20 cellular contexts compared by ENCODE assay signal in the genomic region with DNA sequence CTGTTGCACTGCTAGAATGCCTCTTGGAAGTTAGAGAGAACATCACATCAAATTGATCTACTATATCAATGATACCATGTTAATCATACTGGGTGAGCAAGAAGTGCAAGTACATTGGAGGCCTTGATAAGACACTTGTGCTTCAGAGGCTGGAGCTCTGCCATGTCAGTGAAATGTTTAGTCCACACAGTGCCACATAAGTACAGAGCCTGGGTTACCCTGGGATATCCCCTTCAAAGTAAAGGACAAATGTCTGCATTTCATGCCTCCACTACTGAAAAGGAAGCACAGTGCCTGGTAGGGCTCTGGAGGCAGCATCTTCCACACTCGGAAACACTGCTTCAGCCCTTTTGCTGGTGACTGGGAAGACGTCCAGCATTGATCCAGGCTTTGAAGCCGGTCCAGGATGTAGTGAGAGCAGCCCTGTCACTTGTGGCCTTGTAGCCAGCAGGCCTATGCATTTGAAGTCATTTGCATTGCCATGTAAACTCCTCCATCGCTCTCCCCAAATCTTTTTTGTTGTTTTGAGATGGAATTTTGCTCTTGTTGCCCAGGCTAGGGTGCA. TPM values are rescaled to one million over a fixed set of nuclear protein-coding genes. Genes with fewer than 3 reads are reported as not detected.
DNase-seq lines count a peak whose midpoint lies in the region; ATAC-seq and TF ChIP-seq lines count a peak whose summit lies in the region.
"Had no signal": no experiment of that assay in that cellular context is flagged by ENCODE, and none has a peak within 500 bp of the region (broad histone marks: within the 10 kb centered on the region; RNA-seq: fewer than 3 reads in every experiment).

No MANE protein-coding gene starts in this region.

- no peaks in the 10 kb centered on the region for H4K20me1 ChIP-seq in IMR-90 (ENCODE audit: insufficient read depth, low read length)

- H3K18ac ChIP-seq in IMR-90 (ENCODE audit: low read depth, low read length) (no peak overlapping the region), neuronal stem cell (ENCODE audit: low read length) (no peak overlapping the region)

- H2AK9ac ChIP-seq in IMR-90 (replicated peaks; ENCODE audit: low read depth, low read length, poor library complexity) = no peak overlapping the region

- intact Hi-C loops in IMR-90 (cut with micrococcal nuclease) (no loop called here), dorsolateral prefrontal cortex (cut with DNase I) (loop anchor here in 1 of 2 donors (5.0 kb wide), 1 partner anchor 34 kb away; the partner anchor contains the start of gene SLK)

- H2AK5ac ChIP-seq in IMR-90 (ENCODE audit: low read depth, low read length) (no peak overlapping the region), neuronal stem cell (ENCODE audit: low read depth, low read length) (no peak overlapping the region)

- H2BK120ac ChIP-seq in IMR-90 (ENCODE audit: low read depth, low read length) (no peak overlapping the region), neuronal stem cell (ENCODE audit: low read depth, low read length) (no peak overlapping the region)

- H3K79me1 ChIP-seq in IMR-90 (ENCODE audit: low read depth in 1 of 2, low read length in 2 of 2) (no peaks in the 10 kb centered on the region), neuronal stem cell (ENCODE audit: low read depth, low read length) (no peaks in the 10 kb centered on the region)

- BruUV-seq in IMR-90 (replicated peaks; lab: Mats Ljungman, UMichigan) = no TSS peak

- no peak overlapping the region for H2BK5ac ChIP-seq in IMR-90 (ENCODE audit: low read depth, low read length, poor library complexity, severe bottlenecking)
- no peak overlapping the region for H2BK5ac ChIP-seq in neuronal stem cell (ENCODE audit: low read length)

- H3K27me3 ChIP-seq in IMR-90 (ENCODE audit: control insufficient read depth, insufficient read depth, low read length) (peaks cover 13% of the 10 kb centered on the region), dorsolateral prefrontal cortex (no peaks in the 10 kb centered on the region), neuronal stem cell (ENCODE audit: control insufficient read depth in 3 of 3, insufficient read depth in 3 of 3, low read depth in 1 of 3, low read length in 3 of 3) (peaks cover 0 to 12% (median 0%) of the 10 kb centered on the region in 3 experiments)
- H3K27me3 ChIP-seq: esophagus muscularis mucosa, heart left ventricle, vagina had no signal

- H3K4me3 ChIP-seq in IMR-90 (ENCODE audit: insufficient read depth, low read depth, low read length) (no peak overlapping the region), dorsolateral prefrontal cortex (no peak overlapping the region), neuronal stem cell (ENCODE audit: low read length in 2 of 2) (no peak overlapping the region)
- H3K4me3 ChIP-seq: esophagus muscularis mucosa, HAP-1, heart left ventricle, vagina had no signal

- H3K56ac ChIP-seq in IMR-90 (ENCODE audit: extremely low read depth, insufficient read depth, low read length) = no peak overlapping the region

- H2AFZ ChIP-seq in IMR-90 (replicated peaks; ENCODE audit: low read length, poor library complexity) (no peak overlapping the region), neuronal stem cell (ENCODE audit: low read length) (peak overlapping the region; percentile 18)

- H4K91ac ChIP-seq in IMR-90 (ENCODE audit: insufficient read depth, low read depth, low read length) = no peak overlapping the region
- H4K91ac ChIP-seq in neuronal stem cell (ENCODE audit: low read depth, low read length, poor library complexity) = no peak overlapping the region

- dilution Hi-C loops in IMR-90 (cut with HindIII; ENCODE audit: low sequenced_read_pairs, unreplicated experiment) = no loop called here

- H3K14ac ChIP-seq in IMR-90 (replicated peaks; ENCODE audit: low read depth, low read length) (no peak overlapping the region), neuronal stem cell (ENCODE audit: low read length) (no peak overlapping the region)

- H4K5ac ChIP-seq in IMR-90 (ENCODE audit: low read depth, low read length) = no peak overlapping the region

- H2BK20ac ChIP-seq in IMR-90 (ENCODE audit: low read depth, low read length) = no peak overlapping the region

- H3K9ac ChIP-seq in IMR-90 (ENCODE audit: low read depth, low read length) (no peak overlapping the region), neuronal stem cell (ENCODE audit: low read depth, low read length, poor library complexity) (no peak overlapping the region)

- POLR2A ChIA-PET in IMR-90 (lab: Charles Lee; ENCODE audit: unreplicated experiment) = interaction anchor here (0.8 kb wide), 1 partner anchor 25 kb away, joined by 3 read pairs; no protein-coding TSS in a partner anchor

- H4K8ac ChIP-seq in IMR-90 (ENCODE audit: low read depth in 2 of 2, low read length in 2 of 2) (no peak overlapping the region), neuronal stem cell (ENCODE audit: low read depth, low read length) (no peak overlapping the region)

- DNase-seq in AG08395 (ENCODE audit: low spot score) (peak; percentile 4), IMR-90 (no peak), dorsolateral prefrontal cortex (peak; percentile 53 to 86 (median 72)), neuronal stem cell (ENCODE audit: low spot score) (no peak), NCI-H526 treated with DMSO at 0.1 percent for 48 hours (lab: John Stamatoyannopoulos, UW) (no peak), GM13976 (ENCODE audit: low spot score) (no peak)
- DNase-seq: activated CD4-positive, alpha-beta memory T cell treated with anti-CD3 and anti-CD28 coated beads for 36 hours; activated T-cell treated with anti-CD3 and anti-CD28 coated beads, Interleukin-2, amount 50 U/mL, for 1 hour; EL; heart left ventricle; MM.1S; NCI-H187 treated with DMSO at 0.1 percent for 48 hours; stimulated activated CD4-positive, alpha-beta T cell treated with anti-CD3 and anti-CD28 coated beads, Interleukin-2, amount 100 ng/mL, for 24 hours; T-helper 1 cell had no signal

- H3K27ac ChIP-seq in IMR-90 (ENCODE audit: insufficient read depth, low read length) = no peak overlapping the region
- peak overlapping the region in 52 of 59 donors; percentile 0 to 83 (median 62) for H3K27ac ChIP-seq in dorsolateral prefrontal cortex
- no peak overlapping the region for H3K27ac ChIP-seq in neuronal stem cell (replicated peaks; ENCODE audit: low read length)
- H3K27ac ChIP-seq: esophagus muscularis mucosa, heart left ventricle, vagina had no signal

- H3K23ac ChIP-seq in IMR-90 (ENCODE audit: low read depth, low read length) (no peak overlapping the region), neuronal stem cell (ENCODE audit: low read depth, low read length, poor library complexity) (no peak overlapping the region)

- no peaks in the 10 kb centered on the region for H3K9me3 ChIP-seq in IMR-90 (ENCODE audit: control insufficient read depth, insufficient read depth, low read length)
- no peaks in the 10 kb centered on the region for H3K9me3 ChIP-seq in neuronal stem cell (replicated peaks in 1 of 2; ENCODE audit: control insufficient read depth in 2 of 2, insufficient read depth in 1 of 2, low read depth in 1 of 2, low read length in 2 of 2)
- H3K9me3 ChIP-seq: esophagus muscularis mucosa, HAP-1, heart left ventricle, vagina had no signal

- WGBS in IMR-90 (ENCODE audit: extremely low coverage in 2 of 2, insufficient read length in 1 of 2), 2 experiments = 8% methylated on average over 2 of the region's 4 CpGs; no CpG with 5 or more reads in 1 of the 2 experiments
- WGBS in neuronal stem cell (ENCODE audit: extremely low coverage in 2 of 2, insufficient read length in 2 of 2, insufficient replicate concordance in 1 of 2), 2 donors = no CpG with 5 or more reads among the region's 4 CpGs

- ATAC-seq in IMR-90 (ENCODE audit: low read depth) (peak; percentile 29; the same call in 1 of the 2 replicates), GM21717 (IDR thresholded peaks at IDR 0.05; ENCODE audit: unreplicated experiment) (no peak), HG02884 (IDR thresholded peaks at IDR 0.05; ENCODE audit: unreplicated experiment) (no peak)
- ATAC-seq: activated naive CD4-positive, alpha-beta T cell treated with anti-CD3 and anti-CD28 coated beads, Interleukin-2, amount 50 U/mL, for 72 hours had no signal

- H3K4me1 ChIP-seq in IMR-90 (ENCODE audit: control insufficient read depth, insufficient read depth, low read length) = no peaks in the 10 kb centered on the region
- H3K4me1 ChIP-seq in neuronal stem cell (ENCODE audit: control insufficient read depth in 2 of 2, insufficient read depth in 1 of 2, low read depth in 1 of 2, low read length in 2 of 2) = no peaks in the 10 kb centered on the region
- H3K4me1 ChIP-seq: esophagus muscularis mucosa, vagina had no signal

- TF ChIP-seq CTCF in IMR-90 (conservative IDR thresholded peaks at IDR 0.05; ENCODE audit: low read depth, low read length) (no peak), dorsolateral prefrontal cortex (IDR thresholded peaks at IDR 0.05 in 54 of 56, conservative IDR thresholded peaks at IDR 0.05 in 2 of 56; ENCODE audit: low read depth in 1 of 56, partially characterized antibody in 56 of 56) (peak in 18 of 56 donors; percentile 4 to 32 (median 22)), GM13976 (IDR thresholded peaks at IDR 0.05; ENCODE audit: borderline replicate concordance, control extremely low read depth, extremely low read depth, insufficient read depth, missing control alignments) (no peak)

- CTCF ChIA-PET in IMR-90 (lab: Yijun Ruan, JAX) = no interaction called here

- H2BK12ac ChIP-seq in neuronal stem cell (ENCODE audit: low read length) = no peak overlapping the region

- no peaks in the 10 kb centered on the region for H3K9me1 ChIP-seq in IMR-90 (ENCODE audit: insufficient read depth, low read length)

- H3K36me3 ChIP-seq in IMR-90 (ENCODE audit: control insufficient read depth, insufficient read depth, low read length) (no peaks in the 10 kb centered on the region), neuronal stem cell (replicated peaks in 1 of 2; ENCODE audit: control insufficient read depth in 2 of 2, insufficient read depth in 2 of 2, low read length in 2 of 2) (no peaks in the 10 kb centered on the region)
- H3K36me3 ChIP-seq: esophagus muscularis mucosa, HAP-1, heart left ventricle, vagina had no signal

- H3K4me2 ChIP-seq in IMR-90 (ENCODE audit: low read depth, low read length) (no peak overlapping the region), neuronal stem cell (ENCODE audit: insufficient read depth, low read length, poor library complexity, severe bottlenecking) (no peak overlapping the region)

- H2BK15ac ChIP-seq in IMR-90 (ENCODE audit: low read depth, low read length) (no peak overlapping the region; the same call in 2 of the 3 replicates), neuronal stem cell (ENCODE audit: low read length) (no peak overlapping the region)

- TF ChIP-seq POLR2A in IMR-90 (IDR thresholded peaks at IDR 0.05; ENCODE audit: low read depth, low read length) = no peak

- in situ Hi-C loops in IMR-90 (cut with MboI; ENCODE audit: low sequenced_read_pairs) = no loop called here
- in situ Hi-C loops in GM13976 (cut with MboI; ENCODE audit: low sequenced_read_pairs, unreplicated experiment) = no loop called here

- H3K4ac ChIP-seq in IMR-90 (ENCODE audit: low read depth, low read length) = no peak overlapping the region
- no peak overlapping the region for H3K4ac ChIP-seq in neuronal stem cell (ENCODE audit: low read length)

- TF ChIP-seq RAD21 in IMR-90 (IDR thresholded peaks at IDR 0.05; ENCODE audit: low read length) = no peak

RNA-seq across cellular contexts. Expression of gene STN1, which starts 15.7 kb away (rescaled TPM):
- total RNA-seq in IMR-90 (2012; rRNA removed) (28.6 and 32.3 TPM in 2 replicates), dorsolateral prefrontal cortex (10 to 100 TPM in 115 of 120 experiments, 1 to 10 TPM in 5; 7.9 to 24.9 (median 15.5) TPM)
- polyA plus RNA-seq in IMR-90 (2012; rRNA removed) = 14.3 and 17.8 TPM in 2 replicates
- polyA plus RNA-seq in IMR-90 (2012; cell fraction: cytosol; rRNA removed) = 7.2 and 13.7 TPM in 2 replicates
- polyA plus RNA-seq in IMR-90 (2012; cell fraction: nucleus; rRNA removed; ENCODE audit: low replicate concordance) = 1.8 and 8.6 TPM in 2 replicates
- 17.4 TPM for polyA plus RNA-seq in neuronal stem cell (2013, experiment 1 of 2)
- 16.7 TPM for polyA plus RNA-seq in neuronal stem cell (2013, experiment 2 of 2)

RNA-seq across cellular contexts. Expression of gene SLK, which starts 33.3 kb away (rescaled TPM):
- total RNA-seq in IMR-90 (2012; rRNA removed) (21.5 and 54.2 TPM in 2 replicates), dorsolateral prefrontal cortex (10 to 100 TPM; 27.0 to 53.9 (median 38.6) TPM)
- 6.0 and 8.1 TPM in 2 replicates for polyA plus RNA-seq in IMR-90 (2012; rRNA removed)
- 0.52 and 0.96 TPM in 2 replicates for polyA plus RNA-seq in IMR-90 (2012; cell fraction: cytosol; rRNA removed)
- polyA plus RNA-seq in IMR-90 (2012; cell fraction: nucleus; rRNA removed; ENCODE audit: low replicate concordance) = 0.30 and 3.6 TPM in 2 replicates
- polyA plus RNA-seq in neuronal stem cell (2013, experiment 1 of 2) = 19.3 TPM
- 19.4 TPM for polyA plus RNA-seq in neuronal stem cell (2013, experiment 2 of 2)

Comparison
In these comparisons a context has a peak if more than half of its experiments do, and no peak if none do; other contexts are left out.
1. DNase-seq: peak in AG08395 (single experiment) and dorsolateral prefrontal cortex (10 of 10); none in IMR-90 (single experiment), neuronal stem cell (single experiment), NCI-H526 treated with DMSO at 0.1 percent for 48 hours (single experiment) and GM13976 (single experiment).
2. H3K27ac ChIP-seq: peak in dorsolateral prefrontal cortex (52 of 59); none in IMR-90 (single experiment) and neuronal stem cell (single experiment).